ENCODE assay signal across 25 cellular contexts in genomic region chr14:92663049-92663448, GRCh38.
DNase-seq lines count a peak whose midpoint lies in the region; ATAC-seq and TF ChIP-seq lines count a peak whose summit lies in the region.
"Had no signal": no experiment of that assay in that cellular context is flagged by ENCODE, and none has a peak within 500 bp of the region (broad histone marks: within the 10 kb centered on the region; RNA-seq: fewer than 3 reads in every experiment).

No MANE protein-coding gene starts in this region.

- H3K9me3 ChIP-seq in CD4-positive, alpha-beta T cell (ENCODE audit: control insufficient read depth, low read length), result no peaks in the 10 kb centered on the region
- H3K9me3 ChIP-seq in T-helper 17 cell (ENCODE audit: control insufficient read depth, low read length, poor library complexity, severe bottlenecking) (no peaks in the 10 kb centered on the region), neutrophil (no peaks in the 10 kb centered on the region), esophagus muscularis mucosa (no peaks in the 10 kb centered on the region), OCI-LY7 (ENCODE audit: low read length) (no peaks in the 10 kb centered on the region)
- H3K9me3 ChIP-seq: colonic mucosa, heart left ventricle, right lobe of liver, suprapubic skin had no signal

- no peak for ATAC-seq in CD4-positive, alpha-beta T cell (ENCODE audit: poor library complexity)
- ATAC-seq in T-helper 17 cell (no peak), GM21526 (IDR thresholded peaks at IDR 0.05; ENCODE audit: low FRiP score, unreplicated experiment) (no peak)
- ATAC-seq: foreskin keratinocyte, heart left ventricle, left cardiac atrium, right lobe of liver, T-cell had no signal

- H3K27ac Mint-ChIP-seq in CD4-positive, alpha-beta T cell, result peak overlapping the region; percentile 97
- peak overlapping the region; percentile 19 for H3K27ac Mint-ChIP-seq in T-helper 17 cell
- H3K27ac Mint-ChIP-seq: activated CD4-positive, alpha-beta memory T cell treated with anti-CD3 and anti-CD28 coated beads, Interleukin-2, amount 10 ng/mL, durations not matched to agents 7 days and 5 days had no signal

- no peaks in the 10 kb centered on the region for H4K20me1 ChIP-seq in OCI-LY7 (ENCODE audit: insufficient read depth, low read length)

- no peaks in the 10 kb centered on the region for H3K79me2 ChIP-seq in OCI-LY7 (ENCODE audit: insufficient read depth, low read depth, low read length)

- 90% methylated on average over 7 of the region's 7 CpGs for WGBS in esophagus muscularis mucosa

- H3K27me3 ChIP-seq in CD4-positive, alpha-beta T cell (ENCODE audit: control insufficient read depth, insufficient read depth, low read length), result no peaks in the 10 kb centered on the region
- H3K27me3 ChIP-seq in neutrophil, result no peaks in the 10 kb centered on the region
- H3K27me3 ChIP-seq in esophagus muscularis mucosa, result no peaks in the 10 kb centered on the region
- H3K27me3 ChIP-seq: colonic mucosa, foreskin keratinocyte, heart left ventricle, right lobe of liver, suprapubic skin had no signal

- POLR2A ChIA-PET in CD4-positive, alpha-beta T cell (lab: Charles Lee), result interaction anchor here (0.6 to 1.5 kb wide), 2 partner anchors 50 to 1148 kb away, joined by 3 to 5 read pairs; no protein-coding TSS in a partner anchor
- POLR2A ChIA-PET in OCI-LY7 (lab: Charles Lee), result interaction anchor here (0.6 kb wide), 1 partner anchor 29 kb away, joined by 3 read pairs; no protein-coding TSS in a partner anchor

- H3K36me3 ChIP-seq in neutrophil (peaks cover 92% of the 10 kb centered on the region), esophagus muscularis mucosa (peaks cover 0 to 71% (median 36%) of the 10 kb centered on the region in 4 donors), OCI-LY7 (ENCODE audit: insufficient read depth, low read length) (no peaks in the 10 kb centered on the region)
- H3K36me3 ChIP-seq: colonic mucosa had no signal

- CTCF ChIA-PET in CD4-positive, alpha-beta T cell (lab: Charles Lee), result no interaction called here
- CTCF ChIA-PET in OCI-LY7 (lab: Charles Lee; ENCODE audit: unreplicated experiment), result no interaction called here

- no peaks in the 10 kb centered on the region for H3K9me3 Mint-ChIP-seq in CD4-positive, alpha-beta T cell
- H3K9me3 Mint-ChIP-seq: activated CD4-positive, alpha-beta memory T cell treated with anti-CD3 and anti-CD28 coated beads, Interleukin-2, amount 10 ng/mL, durations not matched to agents 7 days and 5 days; T-cell had no signal

- no peak for TF ChIP-seq EP300 in esophagus muscularis mucosa (IDR thresholded peaks at IDR 0.05)

- no TSS peak for BruUV-seq in OCI-LY7 (replicated peaks; lab: Mats Ljungman, UMichigan)

- DNase-seq in CD4-positive, alpha-beta T cell, result no peak
- DNase-seq in T-helper 17 cell (no peak), cardiac fibroblast (ENCODE audit: low read depth in 2 of 2) (peak; percentile 20 to 57), esophagus muscularis mucosa (ENCODE audit: extremely low spot score) (no peak), OCI-LY7 (ENCODE audit: low spot score) (no peak)
- DNase-seq: activated CD4-positive, alpha-beta memory T cell treated with anti-CD3 and anti-CD28 coated beads, Interleukin-2, amount 10 ng/mL, durations not matched to agents 7 days and 5 days; activated effector memory CD4-positive, alpha-beta T cell treated with anti-CD3 and anti-CD28 coated beads, Interleukin-2, amount 50 U/mL, for 16 hours; colonic mucosa; effector memory CD4-positive, alpha-beta T cell; foreskin keratinocyte; left cardiac atrium; NCI-H1417 treated with DMSO at 0.1 percent for 48 hours; NCI-H2081 treated with DMSO at 0.1 percent for 48 hours; NCI-H345; NCI-H748 treated with DMSO at 0.1 percent for 48 hours; stimulated activated CD4-positive, alpha-beta T cell treated with anti-CD3 and anti-CD28 coated beads, Interleukin-12 subunit alpha, Interleukin-12 subunit beta, amount 100 ng/mL, for 4 hours; stimulated activated CD4-positive, alpha-beta T cell treated with anti-CD3 and anti-CD28 coated beads, Interleukin-4, amount 100 ng/mL, for 24 hours; stimulated activated naive CD4-positive, alpha-beta T cell; T-cell had no signal

- H3K36me3 Mint-ChIP-seq in CD4-positive, alpha-beta T cell (ENCODE audit: low read depth), result peaks cover 98% of the 10 kb centered on the region
- peaks cover 7% of the 10 kb centered on the region for H3K36me3 Mint-ChIP-seq in T-helper 17 cell (ENCODE audit: low read depth)

- no peak for TF ChIP-seq POLR2A in esophagus muscularis mucosa (IDR thresholded peaks at IDR 0.05; ENCODE audit: low read depth)

- peaks cover 90% of the 10 kb centered on the region for H3K4me1 Mint-ChIP-seq in CD4-positive, alpha-beta T cell (ENCODE audit: low read depth)
- H3K4me1 Mint-ChIP-seq in T-helper 17 cell, result peaks cover 63% of the 10 kb centered on the region

- TF ChIP-seq CTCF in CD4-positive, alpha-beta T cell (IDR thresholded peaks at IDR 0.05), result no peak
- no peak for TF ChIP-seq CTCF in cardiac fibroblast (IDR thresholded peaks at IDR 0.05; ENCODE audit: low read depth, low read length)
- no peak for TF ChIP-seq CTCF in neutrophil (IDR thresholded peaks at IDR 0.05)
- no peak for TF ChIP-seq CTCF in esophagus muscularis mucosa (IDR thresholded peaks at IDR 0.05)
- TF ChIP-seq CTCF in OCI-LY7 (conservative IDR thresholded peaks at IDR 0.05; ENCODE audit: low read length), result no peak

- H3K4me2 ChIP-seq in OCI-LY7 (ENCODE audit: low read length), result no peak overlapping the region

- intact Hi-C loops in CD4-positive, alpha-beta T cell (cut with DNase I, micrococcal nuclease), result no loop called here
- intact Hi-C loops in esophagus muscularis mucosa (cut with DNase I), result no loop called here
- intact Hi-C loops in OCI-LY7 (cut with micrococcal nuclease; ENCODE audit: unreplicated experiment), result no loop called here

- peak overlapping the region; percentile 34 for H3K4me3 Mint-ChIP-seq in CD4-positive, alpha-beta T cell
- no peak overlapping the region for H3K4me3 Mint-ChIP-seq in T-helper 17 cell
- H3K4me3 Mint-ChIP-seq: activated CD4-positive, alpha-beta memory T cell treated with anti-CD3 and anti-CD28 coated beads, Interleukin-2, amount 10 ng/mL, durations not matched to agents 7 days and 5 days; T-cell had no signal

- peaks cover 76 to 80% of the 10 kb centered on the region in 2 experiments for H3K4me1 ChIP-seq in neutrophil (ENCODE audit: control insufficient read depth in 1 of 2, insufficient read depth in 1 of 2, low read depth in 1 of 2, low read length in 1 of 2)
- peaks cover 15 to 19% (median 17%) of the 10 kb centered on the region in 4 donors for H3K4me1 ChIP-seq in esophagus muscularis mucosa
- peaks cover 5% of the 10 kb centered on the region for H3K4me1 ChIP-seq in OCI-LY7 (ENCODE audit: insufficient read depth, low read length, poor library complexity, severe bottlenecking)
- H3K4me1 ChIP-seq: colonic mucosa, right lobe of liver had no signal

- no peaks in the 10 kb centered on the region for H3K9me2 ChIP-seq in OCI-LY7 (ENCODE audit: insufficient read depth, low read length)

- H3K4me3 ChIP-seq in cardiac fibroblast (replicated peaks in 1 of 2; ENCODE audit: low read depth in 2 of 2, low read length in 2 of 2) (no peak overlapping the region), neutrophil (ENCODE audit: low read depth in 1 of 2, low read length in 1 of 2) (no peak overlapping the region), esophagus muscularis mucosa (no peak overlapping the region), OCI-LY7 (ENCODE audit: low read depth, low read length, poor library complexity, severe bottlenecking) (no peak overlapping the region)
- H3K4me3 ChIP-seq: colonic mucosa, heart left ventricle, right lobe of liver, suprapubic skin had no signal

- no peak overlapping the region for H3K27ac ChIP-seq in CD4-positive, alpha-beta T cell (ENCODE audit: low read depth, low read length)
- peak overlapping the region; percentile 63 for H3K27ac ChIP-seq in neutrophil
- H3K27ac ChIP-seq in esophagus muscularis mucosa (replicated peaks in 1 of 4), result no peak overlapping the region
- H3K27ac ChIP-seq in OCI-LY7 (ENCODE audit: low read depth, low read length, poor library complexity, severe bottlenecking), result no peak overlapping the region
- H3K27ac ChIP-seq: colonic mucosa, foreskin keratinocyte, heart left ventricle, right lobe of liver, suprapubic skin had no signal

- no peaks in the 10 kb centered on the region for H3K27me3 Mint-ChIP-seq in CD4-positive, alpha-beta T cell
- H3K27me3 Mint-ChIP-seq in T-helper 17 cell, result no peaks in the 10 kb centered on the region
- H3K27me3 Mint-ChIP-seq: activated CD4-positive, alpha-beta memory T cell treated with anti-CD3 and anti-CD28 coated beads, Interleukin-2, amount 10 ng/mL, durations not matched to agents 7 days and 5 days; progenitor cell of endocrine pancreas; T-cell had no signal

- H2AFZ ChIP-seq in OCI-LY7 (ENCODE audit: low read length), result no peak overlapping the region

Comparison
In these comparisons a context has a peak if more than half of its experiments do, and no peak if none do; other contexts are left out.
1. DNase-seq: peak in cardiac fibroblast (2 of 2); none in CD4-positive, alpha-beta T cell (0 of 10), T-helper 17 cell (0 of 3), esophagus muscularis mucosa (single experiment) and OCI-LY7 (single experiment).